In genomic region chr12:70660002-70660604, GRCh38 we compare ENCODE assay signal across 1 cellular context.
TF ChIP-seq lines count a peak whose summit lies in the region.

No MANE protein-coding gene starts in this region.

TF ChIP-seq in K562, 482 proteins besides CTCF, POLR2A, EP300 and RAD21 (continued from another document):
- TF ChIP-seq ZNF639 (CRISPR knock-in tag; conservative IDR thresholded peaks at IDR 0.05 in 1 of 2, IDR thresholded peaks at IDR 0.05 in 1 of 2) (peak in 1 of 2 experiments; percentile 64; a peak in 1 of 4 replicates), HMGN3 (IDR thresholded peaks at IDR 0.05; ENCODE audit: borderline replicate concordance, extremely low read depth, insufficient read length, low read depth, low read length) (no peak), SMAD3 (CRISPR knock-in tag; conservative IDR thresholded peaks at IDR 0.05) (0 out of 2 replicates have a peak, but pooled peaks have one; percentile 37), TAF7 (tag; IDR thresholded peaks at IDR 0.05) (no peak), SP2 (IDR thresholded peaks at IDR 0.05; ENCODE audit: extremely low read depth, low read depth, low read length, poor library complexity, severe bottlenecking) (no peak), EHMT2 (IDR thresholded peaks at IDR 0.05) (no peak), KAT8 (IDR thresholded peaks at IDR 0.05; ENCODE audit: low read depth) (no peak), GTF2F1 (IDR thresholded peaks at IDR 0.05; ENCODE audit: low read depth, low read length) (no peak), ZNF197 (CRISPR knock-in tag; IDR thresholded peaks at IDR 0.05; ENCODE audit: low read depth) (0 out of 2 replicates have a peak, but pooled peaks have one; percentile 15), HDAC1 (IDR thresholded peaks at IDR 0.05) (no peak), CHD4 (IDR thresholded peaks at IDR 0.05; ENCODE audit: insufficient read depth, insufficient replicate concordance, low read depth, low read length, poor library complexity, severe bottlenecking) (no peak), NR1H2 (CRISPR knock-in tag; IDR thresholded peaks at IDR 0.05) (no peak), TEAD1 (CRISPR knock-in tag; IDR thresholded peaks at IDR 0.05) (no peak), HMG20A (CRISPR knock-in tag; conservative IDR thresholded peaks at IDR 0.05) (no peak), POLR3A (IDR thresholded peaks at IDR 0.05; ENCODE audit: borderline replicate concordance, extremely low read depth, insufficient read depth, insufficient read length) (no peak), GTF2A2 (tag; IDR thresholded peaks at IDR 0.05) (peak; percentile 76; the same call in 1 of the 2 replicates), JUNB (CRISPR knock-in tag; conservative IDR thresholded peaks at IDR 0.05) (no peak), RREB1 (CRISPR knock-in tag; IDR thresholded peaks at IDR 0.05) (no peak), MLLT1 (IDR thresholded peaks at IDR 0.05) (peak in 1 of 2 experiments; percentile 13; a peak in 1 of 4 replicates), E2F6 (IDR thresholded peaks at IDR 0.05; ENCODE audit: borderline replicate concordance in 1 of 2, extremely low read depth in 1 of 2, insufficient read depth in 1 of 2, insufficient read length in 1 of 2, low read depth in 1 of 2, low read length in 1 of 2, poor library complexity in 1 of 2, severe bottlenecking in 1 of 2) (no peak), MTA3 (IDR thresholded peaks at IDR 0.05; ENCODE audit: borderline replicate concordance) (no peak)
- TF ChIP-seq, protein P1, sequence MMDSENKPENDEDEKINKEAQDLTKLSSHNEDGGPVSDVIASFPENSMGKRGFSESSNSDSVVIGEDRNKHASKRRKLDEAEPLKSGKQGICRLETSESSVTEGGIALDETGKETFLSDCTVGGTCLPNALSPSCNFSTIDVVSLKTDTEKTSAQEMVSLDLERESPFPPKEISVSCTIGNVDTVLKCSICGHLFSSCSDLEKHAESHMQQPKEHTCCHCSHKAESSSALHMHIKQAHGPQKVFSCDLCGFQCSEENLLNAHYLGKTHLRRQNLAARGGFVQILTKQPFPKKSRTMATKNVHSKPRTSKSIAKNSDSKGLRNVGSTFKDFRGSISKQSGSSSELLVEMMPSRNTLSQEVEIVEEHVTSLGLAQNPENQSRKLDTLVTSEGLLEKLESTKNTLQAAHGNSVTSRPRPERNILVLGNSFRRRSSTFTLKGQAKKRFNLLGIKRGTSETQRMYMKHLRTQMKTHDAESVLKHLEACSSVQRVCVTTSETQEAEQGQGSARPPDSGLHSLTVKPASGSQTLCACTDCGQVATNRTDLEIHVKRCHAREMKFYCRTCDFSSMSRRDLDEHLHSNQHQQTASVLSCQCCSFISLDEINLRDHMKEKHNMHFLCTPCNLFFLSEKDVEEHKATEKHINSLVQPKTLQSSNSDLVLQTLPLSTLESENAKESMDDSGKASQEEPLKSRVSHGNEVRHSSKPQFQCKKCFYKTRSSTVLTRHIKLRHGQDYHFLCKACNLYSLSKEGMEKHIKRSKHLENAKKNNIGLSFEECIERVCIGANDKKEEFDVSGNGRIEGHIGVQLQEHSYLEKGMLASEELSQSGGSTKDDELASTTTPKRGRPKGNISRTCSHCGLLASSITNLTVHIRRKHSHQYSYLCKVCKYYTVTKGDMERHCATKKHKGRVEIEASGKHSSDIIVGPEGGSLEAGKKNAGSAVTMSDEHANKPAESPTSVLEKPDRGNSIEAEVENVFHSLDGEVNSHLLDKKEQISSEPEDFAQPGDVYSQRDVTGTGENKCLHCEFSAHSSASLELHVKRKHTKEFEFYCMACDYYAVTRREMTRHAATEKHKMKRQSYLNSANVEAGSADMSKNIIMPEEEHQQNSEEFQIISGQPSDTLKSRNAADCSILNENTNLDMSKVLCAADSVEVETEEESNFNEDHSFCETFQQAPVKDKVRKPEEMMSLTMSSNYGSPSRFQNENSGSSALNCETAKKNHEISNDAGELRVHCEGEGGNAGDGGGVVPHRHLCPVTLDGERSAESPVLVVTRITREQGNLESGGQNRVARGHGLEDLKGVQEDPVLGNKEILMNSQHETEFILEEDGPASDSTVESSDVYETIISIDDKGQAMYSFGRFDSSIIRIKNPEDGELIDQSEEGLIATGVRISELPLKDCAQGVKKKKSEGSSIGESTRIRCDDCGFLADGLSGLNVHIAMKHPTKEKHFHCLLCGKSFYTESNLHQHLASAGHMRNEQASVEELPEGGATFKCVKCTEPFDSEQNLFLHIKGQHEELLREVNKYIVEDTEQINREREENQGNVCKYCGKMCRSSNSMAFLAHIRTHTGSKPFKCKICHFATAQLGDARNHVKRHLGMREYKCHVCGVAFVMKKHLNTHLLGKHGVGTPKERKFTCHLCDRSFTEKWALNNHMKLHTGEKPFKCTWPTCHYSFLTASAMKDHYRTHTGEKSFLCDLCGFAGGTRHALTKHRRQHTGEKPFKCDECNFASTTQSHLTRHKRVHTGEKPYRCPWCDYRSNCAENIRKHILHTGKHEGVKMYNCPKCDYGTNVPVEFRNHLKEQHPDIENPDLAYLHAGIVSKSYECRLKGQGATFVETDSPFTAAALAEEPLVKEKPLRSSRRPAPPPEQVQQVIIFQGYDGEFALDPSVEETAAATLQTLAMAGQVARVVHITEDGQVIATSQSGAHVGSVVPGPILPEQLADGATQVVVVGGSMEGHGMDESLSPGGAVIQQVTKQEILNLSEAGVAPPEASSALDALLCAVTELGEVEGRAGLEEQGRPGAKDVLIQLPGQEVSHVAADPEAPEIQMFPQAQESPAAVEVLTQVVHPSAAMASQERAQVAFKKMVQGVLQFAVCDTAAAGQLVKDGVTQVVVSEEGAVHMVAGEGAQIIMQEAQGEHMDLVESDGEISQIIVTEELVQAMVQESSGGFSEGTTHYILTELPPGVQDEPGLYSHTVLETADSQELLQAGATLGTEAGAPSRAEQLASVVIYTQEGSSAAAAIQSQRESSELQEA (IDR thresholded peaks at IDR 0.05; ENCODE audit: low read depth) = no peak
- TF ChIP-seq, protein P2, sequence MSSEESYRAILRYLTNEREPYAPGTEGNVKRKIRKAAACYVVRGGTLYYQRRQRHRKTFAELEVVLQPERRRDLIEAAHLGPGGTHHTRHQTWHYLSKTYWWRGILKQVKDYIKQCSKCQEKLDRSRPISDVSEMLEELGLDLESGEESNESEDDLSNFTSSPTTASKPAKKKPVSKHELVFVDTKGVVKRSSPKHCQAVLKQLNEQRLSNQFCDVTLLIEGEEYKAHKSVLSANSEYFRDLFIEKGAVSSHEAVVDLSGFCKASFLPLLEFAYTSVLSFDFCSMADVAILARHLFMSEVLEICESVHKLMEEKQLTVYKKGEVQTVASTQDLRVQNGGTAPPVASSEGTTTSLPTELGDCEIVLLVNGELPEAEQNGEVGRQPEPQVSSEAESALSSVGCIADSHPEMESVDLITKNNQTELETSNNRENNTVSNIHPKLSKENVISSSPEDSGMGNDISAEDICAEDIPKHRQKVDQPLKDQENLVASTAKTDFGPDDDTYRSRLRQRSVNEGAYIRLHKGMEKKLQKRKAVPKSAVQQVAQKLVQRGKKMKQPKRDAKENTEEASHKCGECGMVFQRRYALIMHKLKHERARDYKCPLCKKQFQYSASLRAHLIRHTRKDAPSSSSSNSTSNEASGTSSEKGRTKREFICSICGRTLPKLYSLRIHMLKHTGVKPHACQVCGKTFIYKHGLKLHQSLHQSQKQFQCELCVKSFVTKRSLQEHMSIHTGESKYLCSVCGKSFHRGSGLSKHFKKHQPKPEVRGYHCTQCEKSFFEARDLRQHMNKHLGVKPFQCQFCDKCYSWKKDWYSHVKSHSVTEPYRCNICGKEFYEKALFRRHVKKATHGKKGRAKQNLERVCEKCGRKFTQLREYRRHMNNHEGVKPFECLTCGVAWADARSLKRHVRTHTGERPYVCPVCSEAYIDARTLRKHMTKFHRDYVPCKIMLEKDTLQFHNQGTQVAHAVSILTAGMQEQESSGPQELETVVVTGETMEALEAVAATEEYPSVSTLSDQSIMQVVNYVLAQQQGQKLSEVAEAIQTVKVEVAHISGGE (CRISPR knock-in tag; IDR thresholded peaks at IDR 0.05) = peak in 1 of 3 experiments; percentile 37; a peak in 1 of 6 replicates
- TF ChIP-seq, protein P3, sequence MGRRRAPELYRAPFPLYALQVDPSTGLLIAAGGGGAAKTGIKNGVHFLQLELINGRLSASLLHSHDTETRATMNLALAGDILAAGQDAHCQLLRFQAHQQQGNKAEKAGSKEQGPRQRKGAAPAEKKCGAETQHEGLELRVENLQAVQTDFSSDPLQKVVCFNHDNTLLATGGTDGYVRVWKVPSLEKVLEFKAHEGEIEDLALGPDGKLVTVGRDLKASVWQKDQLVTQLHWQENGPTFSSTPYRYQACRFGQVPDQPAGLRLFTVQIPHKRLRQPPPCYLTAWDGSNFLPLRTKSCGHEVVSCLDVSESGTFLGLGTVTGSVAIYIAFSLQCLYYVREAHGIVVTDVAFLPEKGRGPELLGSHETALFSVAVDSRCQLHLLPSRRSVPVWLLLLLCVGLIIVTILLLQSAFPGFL (CRISPR knock-in tag; IDR thresholded peaks at IDR 0.05) = no peak
TF ChIP-seq in K562: peak in this region for 16.
